13 cellular contexts compared by ENCODE assay signal in the genomic region with DNA sequence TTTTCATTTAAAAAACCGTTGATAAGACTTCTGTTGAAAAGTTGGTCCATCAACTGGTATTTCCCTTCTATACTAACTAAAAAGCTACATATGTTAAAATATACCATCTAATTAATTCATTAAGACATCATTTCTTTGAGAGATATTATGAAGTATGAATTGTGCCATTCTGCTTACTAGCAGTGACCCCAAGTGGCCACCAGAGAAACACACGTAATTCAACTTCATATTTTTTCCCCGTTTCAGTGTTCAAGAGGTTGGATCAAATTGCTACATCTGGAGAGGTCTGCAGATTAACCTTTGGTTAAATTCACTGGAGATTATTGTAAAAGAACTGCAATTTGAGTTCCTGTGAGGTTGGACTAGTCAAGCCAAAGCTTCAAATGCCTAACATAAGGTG. TPM values are rescaled to one million over a fixed set of nuclear protein-coding genes. Genes with fewer than 3 reads are reported as not detected.
DNase-seq lines count a peak whose midpoint lies in the region; ATAC-seq, FAIRE-seq and TF ChIP-seq lines count a peak whose summit lies in the region.
"Not testable (repeated sequence)": the region's sequence is repeated elsewhere in the genome, so short reads cannot be mapped to it uniquely, and the experiment has no call there.
"Had no signal": no experiment of that assay in that cellular context is flagged by ENCODE, and none has a peak within 500 bp of the region (broad histone marks: within the 10 kb centered on the region; RNA-seq: fewer than 3 reads in every experiment).

No MANE protein-coding gene starts in this region.

- BruUV-seq in IMR-90 (replicated peaks; lab: Mats Ljungman, UMichigan); endothelial cell of umbilical vein (replicated peaks; lab: Mats Ljungman, UMichigan): not testable (repeated sequence)

- H2AK5ac ChIP-seq in IMR-90 (ENCODE audit: low read depth, low read length), result not testable (repeated sequence)

- POLR2A ChIA-PET in IMR-90 (lab: Charles Lee; ENCODE audit: unreplicated experiment); endothelial cell of umbilical vein (lab: Charles Lee): not testable (repeated sequence)

- not testable (repeated sequence) for DNase-seq in H54 (ENCODE audit: insufficient read length, low spot score); IMR-90; astrocyte (ENCODE audit: low read depth); endothelial cell of umbilical vein (ENCODE audit: low read depth, low spot score); right lobe of liver

- H4K5ac ChIP-seq in IMR-90 (ENCODE audit: low read depth, low read length), result not testable (repeated sequence)

- H2BK20ac ChIP-seq in IMR-90 (ENCODE audit: low read depth, low read length), result not testable (repeated sequence)

- not testable (repeated sequence) for H4K20me1 ChIP-seq in IMR-90 (ENCODE audit: insufficient read depth, low read length); astrocyte (ENCODE audit: insufficient read depth, low read length); endothelial cell of umbilical vein (replicated peaks; ENCODE audit: control insufficient read depth, extremely low read depth, insufficient read depth, low read length)

- not testable (repeated sequence) for TF ChIP-seq CTCF in IMR-90 (conservative IDR thresholded peaks at IDR 0.05; ENCODE audit: low read depth, low read length); astrocyte (IDR thresholded peaks at IDR 0.05; ENCODE audit: insufficient read depth, low read depth, low read length); endothelial cell of umbilical vein (IDR thresholded peaks at IDR 0.05; ENCODE audit: extremely low read depth in 1 of 2, insufficient read depth in 1 of 2, low read depth in 1 of 2, low read length in 2 of 2); right lobe of liver (IDR thresholded peaks at IDR 0.05)

- peak; percentile 67 for ATAC-seq in GM18511 (IDR thresholded peaks at IDR 0.05; ENCODE audit: unreplicated experiment)
- peak; percentile 49; the same call in 1 of the 2 replicates for ATAC-seq in IMR-90 (ENCODE audit: low read depth)
- ATAC-seq in right lobe of liver, result peak in 3 of 4 donors; percentile 29 to 53 (median 46)

- not testable (repeated sequence) for H2AK9ac ChIP-seq in IMR-90 (replicated peaks; ENCODE audit: low read depth, low read length, poor library complexity)

- not testable (repeated sequence) for TF ChIP-seq POLR2A in H54 (IDR thresholded peaks at IDR 0.05; ENCODE audit: low read depth, low read length); IMR-90 (IDR thresholded peaks at IDR 0.05; ENCODE audit: low read depth, low read length); endothelial cell of umbilical vein (IDR thresholded peaks at IDR 0.05; ENCODE audit: low read depth, low read length); right lobe of liver (IDR thresholded peaks at IDR 0.05)

- H3K4me2 ChIP-seq in IMR-90 (ENCODE audit: low read depth, low read length); astrocyte (ENCODE audit: low read length); endothelial cell of umbilical vein (ENCODE audit: insufficient read depth, low read length): not testable (repeated sequence)

- H3K4me1 ChIP-seq in IMR-90 (ENCODE audit: control insufficient read depth, insufficient read depth, low read length); astrocyte (ENCODE audit: insufficient read depth, low read length); endothelial cell of umbilical vein (ENCODE audit: control insufficient read depth, extremely low read depth, insufficient read depth, low read length); right lobe of liver: not testable (repeated sequence)

- intact Hi-C loops in IMR-90 (cut with micrococcal nuclease); endothelial cell of umbilical vein (cut with micrococcal nuclease); right lobe of liver (cut with DNase I): not testable (repeated sequence)

- H2BK15ac ChIP-seq in IMR-90 (ENCODE audit: low read depth, low read length), result not testable (repeated sequence)

- H3K79me2 ChIP-seq in astrocyte (ENCODE audit: insufficient read depth, low read length); endothelial cell of umbilical vein (ENCODE audit: control insufficient read depth, insufficient read depth, low read length): not testable (repeated sequence)

- not testable (repeated sequence) for H3K4me3 ChIP-seq in IMR-90 (ENCODE audit: insufficient read depth, low read depth, low read length); astrocyte (ENCODE audit: insufficient read depth, low read depth, low read length); endothelial cell of umbilical vein (replicated peaks in 1 of 3; ENCODE audit: insufficient read depth in 1 of 3, low read depth in 1 of 3, low read length in 3 of 3); right lobe of liver

- WGBS in IMR-90 (ENCODE audit: extremely low coverage in 2 of 2, insufficient read length in 1 of 2), 2 experiments, result no CpG with 5 or more reads among the region's 3 CpGs
- WGBS in right lobe of liver (ENCODE audit: insufficient coverage, low coverage, low lambda C conversion rate, missing lambda C conversion rate), result no CpG with 5 or more reads among the region's 3 CpGs

- peak; percentile 82 for FAIRE-seq in G401.6 (lab: Jason Lieb, UNC)
- FAIRE-seq in H54 (lab: Jason Lieb, UNC), result peak; percentile 87
- peak; percentile 43 for FAIRE-seq in astrocyte (lab: Jason Lieb, UNC)
- peak; percentile 87 for FAIRE-seq in endothelial cell of umbilical vein (lab: Jason Lieb, UNC)

- not testable (repeated sequence) for H3K9me1 ChIP-seq in IMR-90 (ENCODE audit: insufficient read depth, low read length); endothelial cell of umbilical vein (replicated peaks; ENCODE audit: control insufficient read depth, extremely low read depth, insufficient read depth, low read length)

- not testable (repeated sequence) for H3K27ac Mint-ChIP-seq in astrocyte (ENCODE audit: unreplicated experiment)

- not testable (repeated sequence) for H3K56ac ChIP-seq in IMR-90 (ENCODE audit: extremely low read depth, insufficient read depth, low read length)

- not testable (repeated sequence) for H3K9ac ChIP-seq in IMR-90 (ENCODE audit: low read depth, low read length); astrocyte (ENCODE audit: low read length); endothelial cell of umbilical vein (replicated peaks; ENCODE audit: extremely low read depth, insufficient read depth, low read length)

- not testable (repeated sequence) for H3K79me1 ChIP-seq in IMR-90 (ENCODE audit: low read depth in 1 of 2, low read length in 2 of 2)

- not testable (repeated sequence) for H3K14ac ChIP-seq in IMR-90 (replicated peaks; ENCODE audit: low read depth, low read length)

- not testable (repeated sequence) for H3K4me3 Mint-ChIP-seq in astrocyte (ENCODE audit: unreplicated experiment)

- CTCF ChIA-PET in IMR-90 (lab: Yijun Ruan, JAX); endothelial cell of umbilical vein (lab: Charles Lee): not testable (repeated sequence)

- dilution Hi-C loops in IMR-90 (cut with HindIII; ENCODE audit: low sequenced_read_pairs, unreplicated experiment); endothelial cell of umbilical vein (cut with MboI; ENCODE audit: extremely low pct_ligation_motif_present, low sequenced_read_pairs): not testable (repeated sequence)

- not testable (repeated sequence) for H3K18ac ChIP-seq in IMR-90 (ENCODE audit: low read depth, low read length)

- not testable (repeated sequence) for H3K9me3 ChIP-seq in IMR-90 (ENCODE audit: control insufficient read depth, insufficient read depth, low read length); astrocyte (ENCODE audit: insufficient read depth, low read depth, low read length); endothelial cell of umbilical vein (replicated peaks; ENCODE audit: control insufficient read depth, insufficient read depth, low read length); right lobe of liver

- H4K91ac ChIP-seq in IMR-90 (ENCODE audit: insufficient read depth, low read depth, low read length), result not testable (repeated sequence)

- H3K27me3 Mint-ChIP-seq in astrocyte (ENCODE audit: low read depth, unreplicated experiment), result not testable (repeated sequence)

- H3K9me3 Mint-ChIP-seq in astrocyte (ENCODE audit: unreplicated experiment), result not testable (repeated sequence)

- not testable (repeated sequence) for H3K27ac ChIP-seq in IMR-90 (ENCODE audit: insufficient read depth, low read length); astrocyte (ENCODE audit: low read depth, low read length); endothelial cell of umbilical vein (ENCODE audit: insufficient read depth, low read depth, low read length); right lobe of liver

- H2AFZ ChIP-seq in IMR-90 (replicated peaks; ENCODE audit: low read length, poor library complexity); astrocyte (ENCODE audit: low read depth, low read length); endothelial cell of umbilical vein (ENCODE audit: low read depth, low read length): not testable (repeated sequence)

- H3K36me3 Mint-ChIP-seq in astrocyte (ENCODE audit: low read depth, unreplicated experiment), result not testable (repeated sequence)

- H3K36me3 ChIP-seq in IMR-90 (ENCODE audit: control insufficient read depth, insufficient read depth, low read length); astrocyte (ENCODE audit: insufficient read depth, low read length); endothelial cell of umbilical vein (ENCODE audit: control insufficient read depth in 2 of 2, extremely low read depth in 1 of 2, insufficient read depth in 2 of 2, low read length in 2 of 2); right lobe of liver: not testable (repeated sequence)

- H3K4ac ChIP-seq in IMR-90 (ENCODE audit: low read depth, low read length), result not testable (repeated sequence)

- H3K23ac ChIP-seq in IMR-90 (ENCODE audit: low read depth, low read length), result not testable (repeated sequence)

- not testable (repeated sequence) for H3K4me1 Mint-ChIP-seq in astrocyte (ENCODE audit: low read depth, unreplicated experiment)

- in situ Hi-C loops in IMR-90 (cut with MboI; ENCODE audit: low sequenced_read_pairs), result not testable (repeated sequence)

- H3K27me3 ChIP-seq in IMR-90 (ENCODE audit: control insufficient read depth, insufficient read depth, low read length); astrocyte (ENCODE audit: insufficient read depth, low read length); endothelial cell of umbilical vein (ENCODE audit: control insufficient read depth in 2 of 2, insufficient read depth in 2 of 2, low read length in 2 of 2); right lobe of liver: not testable (repeated sequence)

- not testable (repeated sequence) for H2BK5ac ChIP-seq in IMR-90 (ENCODE audit: low read depth, low read length, poor library complexity, severe bottlenecking)

- not testable (repeated sequence) for H4K8ac ChIP-seq in IMR-90 (ENCODE audit: low read depth in 2 of 2, low read length in 2 of 2)

- H2BK120ac ChIP-seq in IMR-90 (ENCODE audit: low read depth, low read length), result not testable (repeated sequence)

- not testable (repeated sequence) for TF ChIP-seq RAD21 in IMR-90 (IDR thresholded peaks at IDR 0.05; ENCODE audit: low read length)

RNA-seq across cellular contexts. Expression of a gene that starts 1.4 kb away (rescaled TPM):
- not detected in 2 replicates for total RNA-seq in IMR-90 (2012; rRNA removed)
- polyA plus RNA-seq in IMR-90 (2012; rRNA removed), result not detected in 2 replicates
- not detected in 2 replicates for polyA plus RNA-seq in IMR-90 (2012; cell fraction: cytosol; rRNA removed)
- polyA plus RNA-seq in IMR-90 (2012; cell fraction: nucleus; rRNA removed; ENCODE audit: low replicate concordance), result 0.06 TPM in 1 of 2 replicates, not detected in the other
- total RNA-seq in astrocyte, result not detected in 2 replicates
- total RNA-seq in endothelial cell of umbilical vein, result not detected in 2 replicates
- not detected in 2 replicates for polyA plus RNA-seq in endothelial cell of umbilical vein
- polyA plus RNA-seq in endothelial cell of umbilical vein (2011; cell fraction: cytosol; rRNA removed), result not detected in 2 replicates
- not detected in 2 replicates for polyA plus RNA-seq in endothelial cell of umbilical vein (2011; cell fraction: nucleus; rRNA removed)
- not detected in 2 replicates for polyA plus RNA-seq in endothelial cell of umbilical vein (2012)
- polyA minus RNA-seq in endothelial cell of umbilical vein, result not detected in 2 replicates
- polyA minus RNA-seq in endothelial cell of umbilical vein (2011; cell fraction: cytosol; rRNA and poly(A)+ RNA removed), result not detected
- polyA minus RNA-seq in endothelial cell of umbilical vein (2011; cell fraction: nucleus; rRNA and poly(A)+ RNA removed), result not detected in 2 replicates
- total RNA-seq in right lobe of liver, result not detected
- total RNA-seq: A673; CD8-positive, alpha-beta T cell; HFFc6; LHCN-M2 had no signal
- polyA plus RNA-seq: BJ, CD14-positive monocyte had no signal

RNA-seq across cellular contexts. Expression of a gene that starts 30.4 kb away (rescaled TPM):
- not detected in 2 replicates for total RNA-seq in IMR-90 (2012; rRNA removed)
- not detected in 2 replicates for polyA plus RNA-seq in IMR-90 (2012; rRNA removed)
- polyA plus RNA-seq in IMR-90 (2012; cell fraction: cytosol; rRNA removed), result not detected in 2 replicates
- not detected in 2 replicates for polyA plus RNA-seq in IMR-90 (2012; cell fraction: nucleus; rRNA removed; ENCODE audit: low replicate concordance)
- not detected in 2 replicates for total RNA-seq in astrocyte
- total RNA-seq in endothelial cell of umbilical vein, result not detected in 2 replicates
- not detected in 2 replicates for polyA plus RNA-seq in endothelial cell of umbilical vein
- not detected in 2 replicates for polyA plus RNA-seq in endothelial cell of umbilical vein (2011; cell fraction: cytosol; rRNA removed)
- polyA plus RNA-seq in endothelial cell of umbilical vein (2011; cell fraction: nucleus; rRNA removed), result not detected in 2 replicates
- polyA plus RNA-seq in endothelial cell of umbilical vein (2012), result not detected in 2 replicates
- polyA minus RNA-seq in endothelial cell of umbilical vein, result not detected in 2 replicates
- not detected for polyA minus RNA-seq in endothelial cell of umbilical vein (2011; cell fraction: cytosol; rRNA and poly(A)+ RNA removed)
- not detected in 2 replicates for polyA minus RNA-seq in endothelial cell of umbilical vein (2011; cell fraction: nucleus; rRNA and poly(A)+ RNA removed)
- under 1 TPM in 1 of 6 experiments, not detected in 5; 0.12 TPM for total RNA-seq in right lobe of liver
- total RNA-seq: A673; CD8-positive, alpha-beta T cell; HFFc6; LHCN-M2 had no signal
- polyA plus RNA-seq: BJ, CD14-positive monocyte had no signal

RNA-seq across cellular contexts. Expression of a gene that starts 46.3 kb away (rescaled TPM):
- total RNA-seq in IMR-90 (2012; rRNA removed), result 13.6 and 32.8 TPM in 2 replicates
- 28.8 and 30.5 TPM in 2 replicates for polyA plus RNA-seq in IMR-90 (2012; rRNA removed)
- 2.1 and 3.4 TPM in 2 replicates for polyA plus RNA-seq in IMR-90 (2012; cell fraction: cytosol; rRNA removed)
- 0.33 and 4.3 TPM in 2 replicates for polyA plus RNA-seq in IMR-90 (2012; cell fraction: nucleus; rRNA removed; ENCODE audit: low replicate concordance)
- total RNA-seq in astrocyte, result 0.46 and 1.6 TPM in 2 replicates
- 6.0 and 6.7 TPM in 2 replicates for total RNA-seq in endothelial cell of umbilical vein
- polyA plus RNA-seq in endothelial cell of umbilical vein, result 10.6 and 17.2 TPM in 2 replicates
- 19.4 and 25.4 TPM in 2 replicates for polyA plus RNA-seq in endothelial cell of umbilical vein (2011; cell fraction: cytosol; rRNA removed)
- 7.0 and 8.4 TPM in 2 replicates for polyA plus RNA-seq in endothelial cell of umbilical vein (2011; cell fraction: nucleus; rRNA removed)
- 1.0 and 4.1 TPM in 2 replicates for polyA plus RNA-seq in endothelial cell of umbilical vein (2012)
- 0.76 and 3.2 TPM in 2 replicates for polyA minus RNA-seq in endothelial cell of umbilical vein
- polyA minus RNA-seq in endothelial cell of umbilical vein (2011; cell fraction: cytosol; rRNA and poly(A)+ RNA removed), result not detected
- polyA minus RNA-seq in endothelial cell of umbilical vein (2011; cell fraction: nucleus; rRNA and poly(A)+ RNA removed), result not detected in 2 replicates
- total RNA-seq in right lobe of liver, result not detected
- total RNA-seq: CD8-positive, alpha-beta T cell had no signal
- polyA plus RNA-seq: CD14-positive monocyte had no signal
